8 cellular contexts compared by ENCODE assay signal in genomic region chr2:1546023-1546591, GRCh38.
DNase-seq lines count a peak whose midpoint lies in the region; ATAC-seq and TF ChIP-seq lines count a peak whose summit lies in the region.

No MANE protein-coding gene starts in this region.

- intact Hi-C loops in IMR-90 (cut with micrococcal nuclease), result loop anchor here (1.0 to 10.0 kb wide), 8 partner anchors 401 to 1299 kb away; partner anchors contain the start of gene TMEM18

- peak overlapping the region; percentile 58 for H2AK9ac ChIP-seq in IMR-90 (replicated peaks; ENCODE audit: low read depth, low read length, poor library complexity)

- 0 out of 2 replicates have a peak, but pooled peaks have one; percentile 40 for TF ChIP-seq POLR2A in IMR-90 (IDR thresholded peaks at IDR 0.05; ENCODE audit: low read depth, low read length)
- TF ChIP-seq POLR2A in upper lobe of left lung (IDR thresholded peaks at IDR 0.05), result no peak

- H3K9me1 ChIP-seq in IMR-90 (ENCODE audit: insufficient read depth, low read length), result peaks cover 6% of the 10 kb centered on the region

- no peak overlapping the region for H2BK15ac ChIP-seq in IMR-90 (ENCODE audit: low read depth, low read length)

- H4K91ac ChIP-seq in IMR-90 (ENCODE audit: insufficient read depth, low read depth, low read length), result no peak overlapping the region

- no peak overlapping the region for H3K4me3 ChIP-seq in IMR-90 (ENCODE audit: insufficient read depth, low read depth, low read length)
- H3K4me3 ChIP-seq in upper lobe of left lung, result no peak overlapping the region

- no peak overlapping the region for H4K5ac ChIP-seq in IMR-90 (ENCODE audit: low read depth, low read length)

- H3K18ac ChIP-seq in IMR-90 (ENCODE audit: low read depth, low read length), result no peak overlapping the region

- POLR2A ChIA-PET in IMR-90 (lab: Charles Lee; ENCODE audit: unreplicated experiment) (no interaction called here), RWPE1 (lab: Yijun Ruan, JAX; ENCODE audit: low non-redundant PET) (no interaction called here)

- no peak overlapping the region for H2BK5ac ChIP-seq in IMR-90 (ENCODE audit: low read depth, low read length, poor library complexity, severe bottlenecking)

- H2AFZ ChIP-seq in IMR-90 (replicated peaks; ENCODE audit: low read length, poor library complexity), result peak overlapping the region; percentile 0

- H3K23ac ChIP-seq in IMR-90 (ENCODE audit: low read depth, low read length), result no peak overlapping the region

- no peak overlapping the region; a peak in 1 of 4 replicates for H4K8ac ChIP-seq in IMR-90 (ENCODE audit: low read depth in 2 of 2, low read length in 2 of 2)

- no peak overlapping the region for H3K4me2 ChIP-seq in IMR-90 (ENCODE audit: low read depth, low read length)

- BruUV-seq in IMR-90 (replicated peaks; lab: Mats Ljungman, UMichigan), result no TSS peak

- H3K36me3 ChIP-seq in IMR-90 (ENCODE audit: control insufficient read depth, insufficient read depth, low read length), result no peaks in the 10 kb centered on the region
- no peaks in the 10 kb centered on the region for H3K36me3 ChIP-seq in upper lobe of left lung

- no peak overlapping the region for H3K9ac ChIP-seq in IMR-90 (ENCODE audit: low read depth, low read length)

- H4K20me1 ChIP-seq in IMR-90 (ENCODE audit: insufficient read depth, low read length), result no peaks in the 10 kb centered on the region

- in situ Hi-C loops in IMR-90 (cut with MboI; ENCODE audit: low sequenced_read_pairs), result loop anchor here (10.0 kb wide), 4 partner anchors 581 to 1301 kb away; no protein-coding TSS in a partner anchor

- H3K56ac ChIP-seq in IMR-90 (ENCODE audit: extremely low read depth, insufficient read depth, low read length), result no peak overlapping the region

- TF ChIP-seq CTCF in IMR-90 (conservative IDR thresholded peaks at IDR 0.05; ENCODE audit: low read depth, low read length) (peak; percentile 96), RWPE1 (conservative IDR thresholded peaks at IDR 0.05; ENCODE audit: low read depth) (peak; percentile 82), upper lobe of left lung (IDR thresholded peaks at IDR 0.05) (peak; percentile 46 to 79 (median 76))

- no peak overlapping the region for H2BK20ac ChIP-seq in IMR-90 (ENCODE audit: low read depth, low read length)

- CTCF ChIA-PET in IMR-90 (lab: Yijun Ruan, JAX) (interaction anchor here (0.7 kb wide), 1 partner anchor 593 kb away, joined by 4 read pairs; no protein-coding TSS in a partner anchor), RWPE1 (lab: Yijun Ruan, JAX) (interaction anchor here (0.5 to 0.8 kb wide), 5 partner anchors 50 to 592 kb away, joined by 3 to 5 read pairs (median 4); no protein-coding TSS in a partner anchor)

- dilution Hi-C loops in IMR-90 (cut with HindIII; ENCODE audit: low sequenced_read_pairs, unreplicated experiment), result no loop called here

- H3K14ac ChIP-seq in IMR-90 (replicated peaks; ENCODE audit: low read depth, low read length), result no peak overlapping the region

- no peak overlapping the region for H2BK120ac ChIP-seq in IMR-90 (ENCODE audit: low read depth, low read length)

- DNase-seq in DMS79 treated with DMSO at 0.1 percent for 48 hours (lab: John Stamatoyannopoulos, UW), result peak; percentile 74
- peak; percentile 63 for DNase-seq in IMR-90
- peak; percentile 71 for DNase-seq in RWPE1 (ENCODE audit: low spot score)
- peak; percentile 51 for DNase-seq in cerebellum (ENCODE audit: low spot score)
- DNase-seq in lung microvascular endothelial cell (ENCODE audit: low read depth in 2 of 2), result peak; percentile 63 to 77
- no peak for DNase-seq in upper lobe of left lung
- DNase-seq in mucosa of gallbladder (ENCODE audit: low spot score), result no peak
- no peak for DNase-seq in cortex of kidney (lab: John Stamatoyannopoulos, UW)

- WGBS in IMR-90 (ENCODE audit: extremely low coverage in 2 of 2, insufficient read length in 1 of 2), 2 experiments, result 45% methylated on average over 6 of the region's 14 CpGs; no CpG with 5 or more reads in 1 of the 2 experiments
- 35 to 39% methylated on average over 14 of the region's 14 CpGs for WGBS in upper lobe of left lung, 2 donors

- peaks cover 19% of the 10 kb centered on the region for H3K4me1 ChIP-seq in IMR-90 (ENCODE audit: control insufficient read depth, insufficient read depth, low read length)
- H3K4me1 ChIP-seq in upper lobe of left lung, result peaks cover 4 to 15% (median 7%) of the 10 kb centered on the region in 4 donors

- H3K27me3 ChIP-seq in IMR-90 (ENCODE audit: control insufficient read depth, insufficient read depth, low read length) (no peaks in the 10 kb centered on the region; the same call in 1 of the 2 replicates), upper lobe of left lung (no peaks in the 10 kb centered on the region)

- no peak overlapping the region for H3K4ac ChIP-seq in IMR-90 (ENCODE audit: low read depth, low read length)

- H3K9me3 ChIP-seq in IMR-90 (ENCODE audit: control insufficient read depth, insufficient read depth, low read length) (no peaks in the 10 kb centered on the region), upper lobe of left lung (no peaks in the 10 kb centered on the region)

- peak; percentile 98 for TF ChIP-seq RAD21 in IMR-90 (IDR thresholded peaks at IDR 0.05; ENCODE audit: low read length)

- peak; percentile 60 for ATAC-seq in IMR-90 (ENCODE audit: low read depth)
- ATAC-seq in upper lobe of left lung (ENCODE audit: low FRiP score in 2 of 2), result peak in 1 of 2 donors; percentile 27

- H3K27ac ChIP-seq in IMR-90 (ENCODE audit: insufficient read depth, low read length) (no peak overlapping the region), RWPE1 (no peak overlapping the region), upper lobe of left lung (no peak overlapping the region)

- no peak for TF ChIP-seq EP300 in upper lobe of left lung (IDR thresholded peaks at IDR 0.05)

- no peaks in the 10 kb centered on the region for H3K79me1 ChIP-seq in IMR-90 (ENCODE audit: low read depth in 1 of 2, low read length in 2 of 2)

- H2AK5ac ChIP-seq in IMR-90 (ENCODE audit: low read depth, low read length), result no peak overlapping the region

TF ChIP-seq in IMR-90, 13 proteins besides CTCF, POLR2A, EP300 and RAD21:
- TF ChIP-seq FOS (IDR thresholded peaks at IDR 0.05; ENCODE audit: low read depth, low read length), result no peak
- TF ChIP-seq RCOR1 (IDR thresholded peaks at IDR 0.05; ENCODE audit: insufficient replicate concordance, low read length), result no peak
- TF ChIP-seq ELK1 (IDR thresholded peaks at IDR 0.05; ENCODE audit: borderline replicate concordance, low read depth, low read length), result no peak
- no peak for TF ChIP-seq CEBPB (IDR thresholded peaks at IDR 0.05; ENCODE audit: low read depth, low read length)
- no peak for TF ChIP-seq RFX5 (IDR thresholded peaks at IDR 0.05; ENCODE audit: low read depth, low read length)
- TF ChIP-seq MAZ (IDR thresholded peaks at IDR 0.05; ENCODE audit: borderline replicate concordance, low read depth, low read length), result no peak
- TF ChIP-seq NFE2L2 (IDR thresholded peaks at IDR 0.05; ENCODE audit: low read depth, low read length), result no peak
- TF ChIP-seq BHLHE40 (IDR thresholded peaks at IDR 0.05; ENCODE audit: low read depth, low read length), result no peak
- 0 out of 2 replicates have a peak, but pooled peaks have one; percentile 38 for TF ChIP-seq MXI1 (IDR thresholded peaks at IDR 0.05; ENCODE audit: borderline replicate concordance, low read depth, low read length)
- TF ChIP-seq CHD1 (IDR thresholded peaks at IDR 0.05; ENCODE audit: low read depth, low read length), result no peak
- TF ChIP-seq USF2 (IDR thresholded peaks at IDR 0.05; ENCODE audit: low read depth, low read length), result no peak; the same call in 1 of the 2 replicates
- peak; percentile 57; the same call in 1 of the 2 replicates for TF ChIP-seq MAFK (IDR thresholded peaks at IDR 0.05; ENCODE audit: low read depth, low read length)
- TF ChIP-seq SMC3 (IDR thresholded peaks at IDR 0.05; ENCODE audit: low read depth, low read length), result peak; percentile 84

Comparison
In these comparisons a context has a peak if more than half of its experiments do, and no peak if none do; other contexts are left out.
1. DNase-seq: peak in DMS79 treated with DMSO at 0.1 percent for 48 hours (single experiment), IMR-90 (single experiment), RWPE1 (single experiment), cerebellum (single experiment) and lung microvascular endothelial cell (2 of 2); none in upper lobe of left lung (0 of 2), mucosa of gallbladder (single experiment) and cortex of kidney (single experiment).
2. Peak in every context shown above with its lines, with median percentiles within 50 percentile points of each other: CTCF ChIP-seq.